1 cellular context compared by ENCODE assay signal in genomic region chr9:123268950-123269302, GRCh38.
A peak's percentile ranks its signal among the peaks of the same experiment; 100 is the strongest.
TF ChIP-seq lines count a peak whose summit lies in the region.

No MANE protein-coding gene starts in this region.

TF ChIP-seq in HepG2, 621 proteins besides CTCF, POLR2A, EP300 and RAD21 (continued from another document and continues in another):
- TF ChIP-seq CEBPZ (IDR thresholded peaks at IDR 0.05; ENCODE audit: low read length) (no peak), ELF1 (CRISPR knock-in tag; IDR thresholded peaks at IDR 0.05) (no peak), ZNF496 (CRISPR knock-in tag; IDR thresholded peaks at IDR 0.05; ENCODE audit: insufficient replicate concordance) (no peak), ZNF704 (CRISPR knock-in tag; IDR thresholded peaks at IDR 0.05; ENCODE audit: borderline replicate concordance) (0 out of 2 replicates have a peak, but pooled peaks have one; percentile 51), SNRNP70 (IDR thresholded peaks at IDR 0.05; ENCODE audit: low read depth, low read length) (no peak), SNAPC5 (CRISPR knock-in tag; IDR thresholded peaks at IDR 0.05; ENCODE audit: borderline replicate concordance) (no peak), MIER2 (CRISPR knock-in tag; IDR thresholded peaks at IDR 0.05) (no peak), ZNF335 (CRISPR knock-in tag; IDR thresholded peaks at IDR 0.05) (no peak), ZNF576 (CRISPR knock-in tag; IDR thresholded peaks at IDR 0.05) (no peak), ELK4 (CRISPR knock-in tag; IDR thresholded peaks at IDR 0.05; ENCODE audit: borderline replicate concordance) (no peak), ZNF850 (CRISPR knock-in tag; conservative IDR thresholded peaks at IDR 0.05) (no peak), AKAP8 (CRISPR knock-in tag; IDR thresholded peaks at IDR 0.05) (0 out of 2 replicates have a peak, but pooled peaks have one; percentile 51), MTA3 (CRISPR knock-in tag; IDR thresholded peaks at IDR 0.05) (no peak), MAF1 (CRISPR knock-in tag; IDR thresholded peaks at IDR 0.05; ENCODE audit: borderline replicate concordance) (no peak), LBX2 (CRISPR knock-in tag; IDR thresholded peaks at IDR 0.05; ENCODE audit: borderline replicate concordance) (no peak), ZFP91 (CRISPR knock-in tag; IDR thresholded peaks at IDR 0.05; ENCODE audit: borderline replicate concordance) (peak; percentile 63; the same call in 1 of the 2 replicates), CHD4 (IDR thresholded peaks at IDR 0.05; ENCODE audit: borderline replicate concordance, low read length) (no peak), FOXO1 (CRISPR knock-in tag; IDR thresholded peaks at IDR 0.05) (no peak), ZSCAN9 (CRISPR knock-in tag; IDR thresholded peaks at IDR 0.05; ENCODE audit: borderline replicate concordance) (no peak), ZKSCAN8 (CRISPR knock-in tag; IDR thresholded peaks at IDR 0.05; ENCODE audit: borderline replicate concordance) (0 out of 2 replicates have a peak, but pooled peaks have one; percentile 13), EEA1 (CRISPR knock-in tag; IDR thresholded peaks at IDR 0.05; ENCODE audit: borderline replicate concordance) (no peak), ZBTB26 (CRISPR knock-in tag; IDR thresholded peaks at IDR 0.05; ENCODE audit: borderline replicate concordance) (no peak), ZBTB8A (CRISPR knock-in tag; IDR thresholded peaks at IDR 0.05; ENCODE audit: borderline replicate concordance, low read depth) (no peak), NFAT5 (CRISPR knock-in tag; IDR thresholded peaks at IDR 0.05) (0 out of 2 replicates have a peak, but pooled peaks have one; percentile 11), ESRRA (CRISPR knock-in tag; IDR thresholded peaks at IDR 0.05; ENCODE audit: low read depth) (0 out of 2 replicates have a peak, but pooled peaks have one; percentile 2), HMG20B (CRISPR knock-in tag; conservative IDR thresholded peaks at IDR 0.05) (no peak), TIGD3 (CRISPR knock-in tag; IDR thresholded peaks at IDR 0.05; ENCODE audit: borderline replicate concordance) (no peak), ZFP90 (CRISPR knock-in tag; IDR thresholded peaks at IDR 0.05; ENCODE audit: borderline replicate concordance) (peak; percentile 53; the same call in 1 of the 2 replicates), ZNF563 (CRISPR knock-in tag; IDR thresholded peaks at IDR 0.05) (0 out of 2 replicates have a peak, but pooled peaks have one; percentile 27), ZNF280B (CRISPR knock-in tag; IDR thresholded peaks at IDR 0.05; ENCODE audit: borderline replicate concordance) (0 out of 2 replicates have a peak, but pooled peaks have one; percentile 50)
